ENCODE assay signal across 29 cellular contexts in genomic region chr9:81637276-81637675, GRCh38. TPM values are rescaled to one million over a fixed set of nuclear protein-coding genes. Genes with fewer than 3 reads are reported as not detected.
DNase-seq lines count a peak whose midpoint lies in the region; ATAC-seq and TF ChIP-seq lines count a peak whose summit lies in the region.
"Had no signal": no experiment of that assay in that cellular context is flagged by ENCODE, and none has a peak within 500 bp of the region (broad histone marks: within the 10 kb centered on the region; RNA-seq: fewer than 3 reads in every experiment).

No MANE protein-coding gene starts in this region.

- TF ChIP-seq POLR2A in IMR-90 (IDR thresholded peaks at IDR 0.05; ENCODE audit: low read depth, low read length) (no peak), upper lobe of left lung (IDR thresholded peaks at IDR 0.05) (no peak)

- peaks cover 13% of the 10 kb centered on the region; the same call in 1 of the 2 replicates for H4K20me1 ChIP-seq in IMR-90 (ENCODE audit: insufficient read depth, low read length)
- no peaks in the 10 kb centered on the region for H4K20me1 ChIP-seq in OCI-LY7 (ENCODE audit: insufficient read depth, low read length)

- 0 out of 2 replicates have a peak overlapping the region, but pooled peaks have one; percentile 35 for H2BK120ac ChIP-seq in IMR-90 (ENCODE audit: low read depth, low read length)

- no peak overlapping the region for H2AK9ac ChIP-seq in IMR-90 (replicated peaks; ENCODE audit: low read depth, low read length, poor library complexity)

- H3K27me3 Mint-ChIP-seq in immature natural killer cell (ENCODE audit: low read depth in 3 of 3): peaks cover 0 to 1% (median 0%) of the 10 kb centered on the region in 3 donors
- H3K27me3 Mint-ChIP-seq: activated CD4-positive, alpha-beta memory T cell treated with anti-CD3 and anti-CD28 coated beads for 36 hours; activated naive CD4-positive, alpha-beta T cell treated with anti-CD3 and anti-CD28 coated beads, Interleukin-2, amount 50 U/mL, for 24 hours; activated T-helper 17 cell treated with anti-CD3 and anti-CD28 coated beads, Interleukin-2, amount 50 U/mL, for 72 hours; T-helper 17 cell had no signal

- H3K9me3 Mint-ChIP-seq in immature natural killer cell: no peaks in the 10 kb centered on the region
- H3K9me3 Mint-ChIP-seq: activated CD4-positive, alpha-beta memory T cell treated with anti-CD3 and anti-CD28 coated beads for 36 hours; activated naive CD4-positive, alpha-beta T cell treated with anti-CD3 and anti-CD28 coated beads, Interleukin-2, amount 50 U/mL, for 24 hours; activated T-helper 17 cell treated with anti-CD3 and anti-CD28 coated beads, Interleukin-2, amount 50 U/mL, for 72 hours; neural crest cell had no signal

- no CpG with 5 or more reads among the region's 1 CpG for WGBS in IMR-90 (ENCODE audit: extremely low coverage in 2 of 2, insufficient read length in 1 of 2), 2 experiments
- 86 to 92% methylated on average over 1 of the region's 1 CpG for WGBS in upper lobe of left lung, 2 donors

- H3K27ac Mint-ChIP-seq in immature natural killer cell: peak overlapping the region in 5 of 6 donors; percentile 59 to 87 (median 75)
- H3K27ac Mint-ChIP-seq: activated CD4-positive, alpha-beta memory T cell treated with anti-CD3 and anti-CD28 coated beads for 36 hours; activated naive CD4-positive, alpha-beta T cell treated with anti-CD3 and anti-CD28 coated beads, Interleukin-2, amount 50 U/mL, for 24 hours; activated T-helper 17 cell treated with anti-CD3 and anti-CD28 coated beads, Interleukin-2, amount 50 U/mL, for 72 hours; T-helper 17 cell had no signal

- no peak overlapping the region for H3K14ac ChIP-seq in IMR-90 (replicated peaks; ENCODE audit: low read depth, low read length)

- TF ChIP-seq CTCF in IMR-90 (conservative IDR thresholded peaks at IDR 0.05; ENCODE audit: low read depth, low read length): no peak
- TF ChIP-seq CTCF in OCI-LY7 (conservative IDR thresholded peaks at IDR 0.05; ENCODE audit: low read length): no peak
- no peak for TF ChIP-seq CTCF in upper lobe of left lung (IDR thresholded peaks at IDR 0.05)

- in situ Hi-C loops in IMR-90 (cut with MboI; ENCODE audit: low sequenced_read_pairs): no loop called here

- DNase-seq in IMR-90 (peak; percentile 18), immature natural killer cell (peak in 2 of 3 donors; percentile 15 to 21), NCI-H446 (lab: John Stamatoyannopoulos, UW) (no peak), NCI-H187 (lab: John Stamatoyannopoulos, UW) (no peak), OCI-LY7 (ENCODE audit: low spot score) (no peak), upper lobe of left lung (no peak)
- DNase-seq: activated CD4-positive, alpha-beta memory T cell treated with anti-CD3 and anti-CD28 coated beads for 36 hours; activated CD4-positive, CD25-positive, alpha-beta regulatory T cell treated with anti-CD3 and anti-CD28 coated beads, Interleukin-2, amount 50 U/mL, for 72 hours; activated CD8-positive, alpha-beta memory T cell treated with anti-CD3 and anti-CD28 coated beads, Interleukin-2, amount 50 U/mL, for 4 hours; DMS153; effector CD4-positive, alpha-beta T cell; HCEC 1CT; kidney; MM.1S; NCI-H1694; NCI-H526; OCI-M1; right cardiac atrium; stimulated activated CD4-positive, alpha-beta T cell treated with anti-CD3 and anti-CD28 coated beads, Interleukin-2, amount 100 ng/mL, for 24 hours; T-helper 17 cell; transverse colon had no signal

- H3K4ac ChIP-seq in IMR-90 (ENCODE audit: low read depth, low read length): no peak overlapping the region

- H2BK5ac ChIP-seq in IMR-90 (ENCODE audit: low read depth, low read length, poor library complexity, severe bottlenecking): no peak overlapping the region

- H2AK5ac ChIP-seq in IMR-90 (ENCODE audit: low read depth, low read length): no peak overlapping the region; the same call in 1 of the 2 replicates

- no peaks in the 10 kb centered on the region for H3K9me2 ChIP-seq in OCI-LY7 (ENCODE audit: insufficient read depth, low read length)

- peaks cover 4 to 21% (median 5%) of the 10 kb centered on the region in 3 donors for H3K36me3 Mint-ChIP-seq in immature natural killer cell
- H3K36me3 Mint-ChIP-seq: activated CD4-positive, alpha-beta memory T cell treated with anti-CD3 and anti-CD28 coated beads for 36 hours; activated naive CD4-positive, alpha-beta T cell treated with anti-CD3 and anti-CD28 coated beads, Interleukin-2, amount 50 U/mL, for 24 hours had no signal

- H3K9me3 ChIP-seq in IMR-90 (ENCODE audit: control insufficient read depth, insufficient read depth, low read length): no peaks in the 10 kb centered on the region
- H3K9me3 ChIP-seq in OCI-LY7 (ENCODE audit: low read length): no peaks in the 10 kb centered on the region
- H3K9me3 ChIP-seq in upper lobe of left lung: no peaks in the 10 kb centered on the region
- H3K9me3 ChIP-seq: transverse colon had no signal

- H3K27me3 ChIP-seq in IMR-90 (ENCODE audit: control insufficient read depth, insufficient read depth, low read length): no peaks in the 10 kb centered on the region
- no peaks in the 10 kb centered on the region for H3K27me3 ChIP-seq in upper lobe of left lung
- H3K27me3 ChIP-seq: transverse colon had no signal

- no TSS peak for BruUV-seq in IMR-90 (replicated peaks; lab: Mats Ljungman, UMichigan)
- BruUV-seq in OCI-LY7 (replicated peaks; lab: Mats Ljungman, UMichigan): no TSS peak

- peaks cover 15% of the 10 kb centered on the region for H3K36me3 ChIP-seq in IMR-90 (ENCODE audit: control insufficient read depth, insufficient read depth, low read length)
- no peaks in the 10 kb centered on the region for H3K36me3 ChIP-seq in OCI-LY7 (ENCODE audit: insufficient read depth, low read length)
- H3K36me3 ChIP-seq in upper lobe of left lung: no peaks in the 10 kb centered on the region

- no peak overlapping the region for H3K4me2 ChIP-seq in IMR-90 (ENCODE audit: low read depth, low read length)
- H3K4me2 ChIP-seq in OCI-LY7 (ENCODE audit: low read length): no peak overlapping the region

- H3K23ac ChIP-seq in IMR-90 (ENCODE audit: low read depth, low read length): no peak overlapping the region

- H2AFZ ChIP-seq in IMR-90 (replicated peaks; ENCODE audit: low read length, poor library complexity) (no peak overlapping the region), OCI-LY7 (ENCODE audit: low read length) (no peak overlapping the region)
- H2AFZ ChIP-seq: parathyroid adenoma had no signal

- H3K27ac ChIP-seq in IMR-90 (ENCODE audit: insufficient read depth, low read length): no peak overlapping the region
- H3K27ac ChIP-seq in OCI-LY7 (ENCODE audit: low read depth, low read length, poor library complexity, severe bottlenecking): no peak overlapping the region
- no peak overlapping the region for H3K27ac ChIP-seq in upper lobe of left lung
- H3K27ac ChIP-seq: parathyroid adenoma, SK-N-MC, transverse colon had no signal

- CTCF ChIA-PET in IMR-90 (lab: Yijun Ruan, JAX): no interaction called here
- CTCF ChIA-PET in OCI-LY7 (lab: Charles Lee; ENCODE audit: unreplicated experiment): no interaction called here

- peak overlapping the region in 4 of 5 donors; percentile 12 to 74 (median 32) for H3K4me3 Mint-ChIP-seq in immature natural killer cell
- H3K4me3 Mint-ChIP-seq: activated CD4-positive, alpha-beta memory T cell treated with anti-CD3 and anti-CD28 coated beads for 36 hours; activated naive CD4-positive, alpha-beta T cell treated with anti-CD3 and anti-CD28 coated beads, Interleukin-2, amount 50 U/mL, for 24 hours; activated T-helper 17 cell treated with anti-CD3 and anti-CD28 coated beads, Interleukin-2, amount 50 U/mL, for 72 hours; neural crest cell; T-helper 17 cell had no signal

- H2BK20ac ChIP-seq in IMR-90 (ENCODE audit: low read depth, low read length): no peak overlapping the region

- H4K5ac ChIP-seq in IMR-90 (ENCODE audit: low read depth, low read length): no peak overlapping the region

- H4K8ac ChIP-seq in IMR-90 (ENCODE audit: low read depth in 2 of 2, low read length in 2 of 2): no peak overlapping the region; a peak in 1 of 4 replicates

- H2BK15ac ChIP-seq in IMR-90 (ENCODE audit: low read depth, low read length): peak overlapping the region; percentile 48; the same call in 1 of the 3 replicates

- peaks cover 35 to 36% of the 10 kb centered on the region in 2 donors for H3K4me1 Mint-ChIP-seq in immature natural killer cell
- H3K4me1 Mint-ChIP-seq: activated naive CD4-positive, alpha-beta T cell treated with anti-CD3 and anti-CD28 coated beads, Interleukin-2, amount 50 U/mL, for 24 hours; activated T-helper 17 cell treated with anti-CD3 and anti-CD28 coated beads, Interleukin-2, amount 50 U/mL, for 72 hours; T-helper 17 cell had no signal

- no peaks in the 10 kb centered on the region for H3K79me2 ChIP-seq in OCI-LY7 (ENCODE audit: insufficient read depth, low read depth, low read length)
- H3K79me2 ChIP-seq: parathyroid adenoma had no signal

- peaks cover 7 to 54% of the 10 kb centered on the region in 2 experiments for H3K79me1 ChIP-seq in IMR-90 (ENCODE audit: low read depth in 1 of 2, low read length in 2 of 2)

- ATAC-seq in GM18520 (IDR thresholded peaks at IDR 0.05; ENCODE audit: unreplicated experiment) (peak; percentile 99), HG02852 (IDR thresholded peaks at IDR 0.05; ENCODE audit: unreplicated experiment) (peak; percentile 56), IMR-90 (ENCODE audit: low read depth) (no peak), upper lobe of left lung (ENCODE audit: low FRiP score in 2 of 2) (no peak)
- ATAC-seq: activated T-helper 17 cell treated with anti-CD3 and anti-CD28 coated beads, Interleukin-2, amount 50 U/mL, for 72 hours; K562; right cardiac atrium; T-helper 17 cell had no signal

- POLR2A ChIA-PET in IMR-90 (lab: Charles Lee; ENCODE audit: unreplicated experiment) (interaction anchor here (0.6 to 0.7 kb wide), 2 partner anchors 144 to 681 kb away, joined by 3 to 6 read pairs; no protein-coding TSS in a partner anchor), OCI-LY7 (lab: Charles Lee) (interaction anchor here (0.6 kb wide), 1 partner anchor 14 kb away, joined by 6 read pairs; no protein-coding TSS in a partner anchor)

- H4K91ac ChIP-seq in IMR-90 (ENCODE audit: insufficient read depth, low read depth, low read length): peak overlapping the region; percentile 35; the same call in 1 of the 2 replicates

- dilution Hi-C loops in IMR-90 (cut with HindIII; ENCODE audit: low sequenced_read_pairs, unreplicated experiment): no loop called here

- no peak overlapping the region for H3K18ac ChIP-seq in IMR-90 (ENCODE audit: low read depth, low read length)

- TF ChIP-seq RAD21 in IMR-90 (IDR thresholded peaks at IDR 0.05; ENCODE audit: low read length): no peak

- peaks cover 26% of the 10 kb centered on the region for H3K9me1 ChIP-seq in IMR-90 (ENCODE audit: insufficient read depth, low read length)

- H3K56ac ChIP-seq in IMR-90 (ENCODE audit: extremely low read depth, insufficient read depth, low read length): no peak overlapping the region

- H3K4me1 ChIP-seq in IMR-90 (ENCODE audit: control insufficient read depth, insufficient read depth, low read length): peaks cover 27% of the 10 kb centered on the region
- no peaks in the 10 kb centered on the region for H3K4me1 ChIP-seq in OCI-LY7 (ENCODE audit: insufficient read depth, low read length, poor library complexity, severe bottlenecking)
- H3K4me1 ChIP-seq in upper lobe of left lung: no peaks in the 10 kb centered on the region
- H3K4me1 ChIP-seq: parathyroid adenoma had no signal

- intact Hi-C loops in IMR-90 (cut with micrococcal nuclease): no loop called here
- intact Hi-C loops in OCI-LY7 (cut with micrococcal nuclease; ENCODE audit: unreplicated experiment): no loop called here

- H3K4me3 ChIP-seq in IMR-90 (ENCODE audit: insufficient read depth, low read depth, low read length) (no peak overlapping the region), OCI-LY7 (ENCODE audit: low read depth, low read length, poor library complexity, severe bottlenecking) (no peak overlapping the region), upper lobe of left lung (no peak overlapping the region)
- H3K4me3 ChIP-seq: K562, SK-N-MC, transverse colon had no signal

- H3K9ac ChIP-seq in IMR-90 (ENCODE audit: low read depth, low read length): no peak overlapping the region
- H3K9ac ChIP-seq: parathyroid adenoma had no signal

- TF ChIP-seq EP300 in upper lobe of left lung (IDR thresholded peaks at IDR 0.05): no peak

RNA-seq across cellular contexts. Expression of gene TLE1, which starts 52.1 kb away (rescaled TPM):
- total RNA-seq in IMR-90 (2012; rRNA removed) (36.0 and 40.3 TPM in 2 replicates), OCI-LY7 (2022) (not detected in 2 replicates), upper lobe of left lung (10 to 100 TPM; 17.3 to 55.5 (median 27.6) TPM)
- polyA plus RNA-seq in IMR-90 (2012; rRNA removed) (51.0 and 52.9 TPM in 2 replicates), immature natural killer cell (10 to 100 TPM; 63.9 to 97.9 (median 77.0) TPM)
- 34.1 and 43.9 TPM in 2 replicates for polyA plus RNA-seq in IMR-90 (2012; cell fraction: cytosol; rRNA removed)
- polyA plus RNA-seq in IMR-90 (2012; cell fraction: nucleus; rRNA removed; ENCODE audit: low replicate concordance): 54.1 and 57.3 TPM in 2 replicates
- total RNA-seq in OCI-LY7 (2014; rRNA removed; shearing (Covaris generic)): 0.13 TPM in 1 of 2 replicates, not detected in the other
- polyA plus RNA-seq: K562 had no signal

Comparison
In these comparisons a context has a peak if more than half of its experiments do, and no peak if none do; other contexts are left out.
1. ATAC-seq: peak in GM18520 (single experiment) and HG02852 (single experiment); none in IMR-90 (single experiment) and upper lobe of left lung (0 of 2).
2. DNase-seq: peak in IMR-90 (single experiment) and immature natural killer cell (2 of 3); none in NCI-H446 (0 of 2), NCI-H187 (0 of 2), OCI-LY7 (single experiment) and upper lobe of left lung (0 of 2).
3. RNA of gene TLE1, which starts 52.1 kb away (total RNA-seq): 36.0 to 40.3 TPM in IMR-90 and 17.3 to 55.5 TPM in upper lobe of left lung; 0.13 TPM in OCI-LY7; every median in the first group is over 10 times any median in the second.